27 cellular contexts compared by ENCODE assay signal in genomic region chr12:114232187-114232586, GRCh38.
"Had no signal": no experiment of that assay in that cellular context is flagged by ENCODE, and none has a peak within 500 bp of the region (broad histone marks: within the 10 kb centered on the region; RNA-seq: fewer than 3 reads in every experiment).

No MANE protein-coding gene starts in this region.

- DNase-seq: colonic mucosa; cortex of kidney; dermis blood vessel endothelial cell; dorsolateral prefrontal cortex; effector CD4-positive, alpha-beta T cell; effector CD8-positive, alpha-beta T cell; effector memory CD4-positive, alpha-beta T cell; effector memory CD8-positive, alpha-beta T cell; erythroblast; esophagus squamous epithelium; foreskin fibroblast; foreskin keratinocyte; foreskin melanocyte; gastrocnemius medialis; glutamatergic neuron; head of caudate nucleus; heart left ventricle; heart right ventricle had no signal

- H3K4me3 ChIP-seq: colonic mucosa, coronary artery, dorsolateral prefrontal cortex, esophagus muscularis mucosa, esophagus squamous epithelium, gastrocnemius medialis, gastroesophageal sphincter, heart left ventricle, heart right ventricle had no signal

- H3K9me3 ChIP-seq: colonic mucosa, esophagus squamous epithelium, gastrocnemius medialis had no signal

- H3K36me3 ChIP-seq: colonic mucosa, esophagus muscularis mucosa, esophagus squamous epithelium, gastrocnemius medialis, gastroesophageal sphincter, heart left ventricle, heart right ventricle had no signal

- H3K27me3 ChIP-seq: colonic mucosa, foreskin keratinocyte, gastrocnemius medialis, heart left ventricle had no signal

- H3K4me1 ChIP-seq: colonic mucosa, esophagus muscularis mucosa, esophagus squamous epithelium, foreskin keratinocyte, gastrocnemius medialis, gastroesophageal sphincter, heart left ventricle had no signal

- ATAC-seq: effector memory CD8-positive, alpha-beta T cell; esophagus mucosa; foreskin keratinocyte; gastrocnemius medialis; gastroesophageal sphincter; heart left ventricle; heart right ventricle had no signal

- FAIRE-seq: colon, endometrium, endothelial cell of umbilical vein, frontal cortex had no signal

- H3K27ac ChIP-seq: colonic mucosa, coronary artery, dorsolateral prefrontal cortex, epithelial cell of prostate, esophagus muscularis mucosa, esophagus squamous epithelium, foreskin keratinocyte, gastrocnemius medialis, gastroesophageal sphincter, heart left ventricle, heart right ventricle had no signal
